Comparison of ENCODE assay signal across 25 cellular contexts in genomic region chr4:26434030-26434639, GRCh38. TPM values are rescaled to one million over a fixed set of nuclear protein-coding genes. Genes with fewer than 3 reads are reported as not detected.
DNase-seq lines count a peak whose midpoint lies in the region; ATAC-seq and TF ChIP-seq lines count a peak whose summit lies in the region.
"Had no signal": no experiment of that assay in that cellular context is flagged by ENCODE, and none has a peak within 500 bp of the region (broad histone marks: within the 10 kb centered on the region; RNA-seq: fewer than 3 reads in every experiment).

No MANE protein-coding gene starts in this region.

- DNase-seq in Right ventricle myocardium superior = no peak
- DNase-seq in right atrium auricular region (ENCODE audit: low spot score) = no peak
- peak; percentile 12 for DNase-seq in mammary epithelial cell
- DNase-seq in foreskin keratinocyte = peak in 1 of 2 donors; percentile 30
- DNase-seq in type B pancreatic cell (ENCODE audit: extremely low spot score, unreplicated experiment) = no peak
- no peak for DNase-seq in SKM-1 treated with dmso at 0.1 percent for 144 hours (lab: John Stamatoyannopoulos, UW; ENCODE audit: unreplicated experiment)
- DNase-seq in ecto neural progenitor cell (ENCODE audit: low spot score) = no peak
- DNase-seq: activated CD4-positive, alpha-beta T cell treated with anti-CD3 and anti-CD28 coated beads for 48 hours; activated naive CD8-positive, alpha-beta T cell treated with anti-CD3 and anti-CD28 coated beads, Interleukin-2, amount 10 ng/mL, durations not matched to agents 7 days and 5 days; central memory CD4-positive, alpha-beta T cell; DND-41; effector CD8-positive, alpha-beta T cell; left cardiac atrium; NCI-H1694 treated with DMSO at 0.1 percent for 48 hours; NCI-H446; sigmoid colon; stimulated activated CD4-positive, alpha-beta T cell treated with anti-CD3 and anti-CD28 coated beads, Interleukin-1b, Interleukin-23, amount 100 ng/mL, for 48 hours; stomach had no signal

- H3K4me3 ChIP-seq in right atrium auricular region (no peak overlapping the region), mammary epithelial cell (replicated peaks in 1 of 3; ENCODE audit: insufficient read depth in 1 of 3, low read depth in 2 of 3, low read length in 3 of 3) (no peak overlapping the region)
- H3K4me3 ChIP-seq: sigmoid colon, stomach had no signal

- H3K4me1 ChIP-seq in right atrium auricular region = no peaks in the 10 kb centered on the region
- H3K4me1 ChIP-seq in mammary epithelial cell (ENCODE audit: insufficient read depth, low read length) = peaks cover 13% of the 10 kb centered on the region
- peaks cover 29% of the 10 kb centered on the region for H3K4me1 ChIP-seq in foreskin keratinocyte

- H3K27ac ChIP-seq in right atrium auricular region (no peak overlapping the region), mammary epithelial cell (ENCODE audit: insufficient read depth, low read depth, low read length) (no peak overlapping the region), foreskin keratinocyte (peak overlapping the region; percentile 6)
- H3K27ac ChIP-seq: RWPE1 had no signal

- no peaks in the 10 kb centered on the region for H3K9me3 ChIP-seq in right atrium auricular region
- no peaks in the 10 kb centered on the region for H3K9me3 ChIP-seq in mammary epithelial cell (replicated peaks; ENCODE audit: insufficient read depth, low read length)
- H3K9me3 ChIP-seq: sigmoid colon, stomach had no signal

- CTCF ChIA-PET in mammary epithelial cell (lab: Charles Lee; ENCODE audit: low non-redundant PET) = no interaction called here

- intact Hi-C loops in Right ventricle myocardium superior (cut with DNase I) = no loop called here
- intact Hi-C loops in mammary epithelial cell (cut with micrococcal nuclease) = no loop called here

- no peak for TF ChIP-seq CTCF in right atrium auricular region (IDR thresholded peaks at IDR 0.05)
- no peak for TF ChIP-seq CTCF in mammary epithelial cell (conservative IDR thresholded peaks at IDR 0.05 in 1 of 2, IDR thresholded peaks at IDR 0.05 in 1 of 2; ENCODE audit: extremely low read depth in 1 of 2, insufficient read depth in 1 of 2, low read depth in 1 of 2, low read length in 2 of 2)
- TF ChIP-seq CTCF in foreskin keratinocyte (conservative IDR thresholded peaks at IDR 0.05) = no peak
- TF ChIP-seq CTCF in type B pancreatic cell (conservative IDR thresholded peaks at IDR 0.05) = no peak

- H3K9ac ChIP-seq in mammary epithelial cell (ENCODE audit: insufficient read depth, low read length) = no peak overlapping the region

- peaks cover 18% of the 10 kb centered on the region for H3K4me1 Mint-ChIP-seq in type B pancreatic cell (ENCODE audit: unreplicated experiment)
- H3K4me1 Mint-ChIP-seq: activated naive CD8-positive, alpha-beta T cell treated with anti-CD3 and anti-CD28 coated beads, Interleukin-2, amount 10 ng/mL, durations not matched to agents 7 days and 5 days; IgD-negative memory B cell had no signal

- no peak overlapping the region for H2AFZ ChIP-seq in mammary epithelial cell (ENCODE audit: low read depth, low read length)

- no peaks in the 10 kb centered on the region for H3K27me3 Mint-ChIP-seq in type B pancreatic cell
- H3K27me3 Mint-ChIP-seq: activated naive CD8-positive, alpha-beta T cell treated with anti-CD3 and anti-CD28 coated beads, Interleukin-2, amount 10 ng/mL, durations not matched to agents 7 days and 5 days; IgD-negative memory B cell had no signal

- H3K36me3 Mint-ChIP-seq in type B pancreatic cell = peaks cover 38% of the 10 kb centered on the region

- H3K27me3 ChIP-seq in right atrium auricular region = no peaks in the 10 kb centered on the region
- no peaks in the 10 kb centered on the region for H3K27me3 ChIP-seq in mammary epithelial cell (ENCODE audit: insufficient read depth, low read length)
- H3K27me3 ChIP-seq in foreskin keratinocyte = no peaks in the 10 kb centered on the region
- H3K27me3 ChIP-seq: sigmoid colon, stomach had no signal

- BruUV-seq in mammary epithelial cell (replicated peaks; lab: Mats Ljungman, UMichigan) = no TSS peak

- in situ Hi-C loops in mammary epithelial cell (cut with MboI; ENCODE audit: low sequenced_read_pairs in 2 of 2) = no loop called here

- dilution Hi-C loops in mammary epithelial cell (cut with HindIII; ENCODE audit: low sequenced_read_pairs) = no loop called here

- no peaks in the 10 kb centered on the region for H3K9me3 Mint-ChIP-seq in type B pancreatic cell
- H3K9me3 Mint-ChIP-seq: activated naive CD8-positive, alpha-beta T cell treated with anti-CD3 and anti-CD28 coated beads, Interleukin-2, amount 10 ng/mL, durations not matched to agents 7 days and 5 days; IgD-negative memory B cell had no signal

- ATAC-seq in Right ventricle myocardium superior (ENCODE audit: poor library complexity) (peak; percentile 48), foreskin keratinocyte (peak; percentile 53), GM18858 (IDR thresholded peaks at IDR 0.05; ENCODE audit: unreplicated experiment) (no peak)

- no peaks in the 10 kb centered on the region for H3K79me2 ChIP-seq in mammary epithelial cell (ENCODE audit: insufficient read depth, low read length)

- H3K36me3 ChIP-seq in right atrium auricular region = peaks cover 15% of the 10 kb centered on the region
- H3K36me3 ChIP-seq in mammary epithelial cell (ENCODE audit: insufficient read depth, low read length) = peaks cover 2% of the 10 kb centered on the region

- H3K4me3 Mint-ChIP-seq in type B pancreatic cell = no peak overlapping the region
- H3K4me3 Mint-ChIP-seq: activated naive CD8-positive, alpha-beta T cell treated with anti-CD3 and anti-CD28 coated beads, Interleukin-2, amount 10 ng/mL, durations not matched to agents 7 days and 5 days; IgD-negative memory B cell had no signal

- peak overlapping the region; percentile 7 for H3K27ac Mint-ChIP-seq in type B pancreatic cell
- H3K27ac Mint-ChIP-seq: activated naive CD8-positive, alpha-beta T cell treated with anti-CD3 and anti-CD28 coated beads, Interleukin-2, amount 10 ng/mL, durations not matched to agents 7 days and 5 days; IgD-negative memory B cell had no signal

- peak overlapping the region; percentile 61 for H3K4me2 ChIP-seq in mammary epithelial cell (ENCODE audit: insufficient read depth, low read depth, low read length)

- 31% methylated on average over 2 of the region's 2 CpGs for WGBS in mammary epithelial cell (ENCODE audit: low coverage, missing lambda C conversion rate)

- no peaks in the 10 kb centered on the region for H4K20me1 ChIP-seq in mammary epithelial cell (ENCODE audit: insufficient read depth, low read length)

RNA-seq across cellular contexts. Expression of gene CCKAR, which starts 56.1 kb away (rescaled TPM):
- not detected for total RNA-seq in Right ventricle myocardium superior
- total RNA-seq in right atrium auricular region = not detected
- total RNA-seq in mammary epithelial cell = not detected
- not detected for polyA plus RNA-seq in mammary epithelial cell
- polyA minus RNA-seq in mammary epithelial cell = not detected
- total RNA-seq in foreskin keratinocyte = not detected in 2 replicates
- not detected in 2 replicates for polyA plus RNA-seq in foreskin keratinocyte
- total RNA-seq in type B pancreatic cell (ENCODE audit: low replicate concordance) = 4.3 and 13.7 TPM in 2 replicates
- total RNA-seq: activated naive CD8-positive, alpha-beta T cell treated with anti-CD3 and anti-CD28 coated beads, Interleukin-2, amount 10 ng/mL, durations not matched to agents 7 days and 5 days; frontal cortex; H1; left cardiac atrium; omental fat pad; sigmoid colon; ureter had no signal
- polyA plus RNA-seq: H1, IgD-negative memory B cell had no signal
